In the genomic region with DNA sequence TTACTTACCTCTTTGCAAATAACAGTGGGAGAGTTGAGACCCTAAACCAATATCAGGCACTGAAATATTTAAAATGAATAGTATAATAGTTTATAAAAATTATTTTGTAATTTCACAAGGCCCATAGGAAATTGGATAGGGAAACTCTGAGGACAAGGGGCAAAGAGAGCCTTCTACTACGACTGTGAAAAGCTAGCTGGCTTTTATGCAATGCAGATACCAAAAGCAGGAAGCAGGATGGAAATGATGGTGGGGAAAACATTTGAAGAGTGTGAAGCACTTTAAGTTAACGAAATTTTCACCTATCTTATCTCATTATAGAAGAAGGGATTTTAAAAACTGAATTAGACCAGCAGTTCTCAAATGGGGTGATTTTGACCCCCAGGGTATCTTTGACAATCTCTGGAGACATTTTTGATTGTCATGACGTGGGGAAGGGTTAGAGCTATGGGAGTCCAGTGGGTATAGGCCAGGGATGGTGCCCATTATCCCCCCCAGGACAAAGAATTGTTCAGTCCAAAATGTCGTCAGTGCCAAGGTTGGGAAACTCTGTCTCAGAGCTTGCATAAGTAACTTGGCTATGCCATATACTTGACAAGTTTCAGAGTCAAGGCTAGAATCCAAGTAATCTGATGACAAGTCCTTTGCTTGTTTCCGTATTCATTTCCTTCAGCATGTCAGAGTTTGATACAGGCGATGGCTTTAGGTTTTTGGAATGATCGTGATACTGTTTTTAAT, we compare ENCODE assay signal across 29 cellular contexts.
"Had no signal": no experiment of that assay in that cellular context is flagged by ENCODE, and none has a peak within 500 bp of the region (broad histone marks: within the 10 kb centered on the region; RNA-seq: fewer than 3 reads in every experiment).

No MANE protein-coding gene starts in this region.

- ATAC-seq: naive thymus-derived CD4-positive, alpha-beta T cell; natural killer cell; pancreas; right lobe of liver; stimulated activated memory B cell treated with anti-CD40 and anti-IgM and Interleukin-4, amounts not matched to agents 10 μg/mL and 1 μg/mL and 100 μg/mL, for 72 hours; stimulated activated naive CD8-positive, alpha-beta T cell treated with anti-CD3 and anti-CD28 coated beads, Interleukin-15, amount 100 ng/mL, for 72 hours; stimulated activated naive CD8-positive, alpha-beta T cell treated with anti-CD3 and anti-CD28 coated beads, Interleukin-15, Interleukin-2, amounts not matched to agents 100 U/mL and 50 U/mL, for 24 hours; upper lobe of right lung had no signal

- DNase-seq: naive thymus-derived CD4-positive, alpha-beta T cell; natural killer cell; nephron progenitor cell; nucleus accumbens; pancreas; retina; right lobe of liver; spleen; stimulated activated CD4-positive, alpha-beta T cell treated with anti-CD3 and anti-CD28 coated beads, Interleukin-12 subunit alpha, Interleukin-12 subunit beta, amount 100 ng/mL, for 4 hours; stimulated activated CD4-positive, alpha-beta T cell treated with anti-CD3 and anti-CD28 coated beads, Interleukin-1b, Interleukin-23, amount 100 ng/mL, for 48 hours; stimulated activated CD4-positive, alpha-beta T cell treated with anti-CD3 and anti-CD28 coated beads, Interleukin-4, amount 100 ng/mL, for 1 hour; stimulated activated CD4-positive, alpha-beta T cell treated with anti-CD3 and anti-CD28 coated beads, Interleukin-4, amount 100 ng/mL, for 4 hours; stimulated activated CD8-positive, alpha-beta memory T cell treated with anti-CD3 and anti-CD28 coated beads, Interleukin-4, amount 100 ng/mL, for 48 hours; stimulated activated naive CD4-positive, alpha-beta T cell; stimulated activated naive CD8-positive, alpha-beta T cell treated with anti-CD3 and anti-CD28 coated beads, Interleukin-15, amount 100 ng/mL, for 72 hours; stimulated activated naive CD8-positive, alpha-beta T cell treated with anti-CD3 and anti-CD28 coated beads, Interleukin-15, Interleukin-2, amounts not matched to agents 100 U/mL and 50 U/mL, for 24 hours; substantia nigra; testis; transverse colon; upper lobe of right lung; uterus had no signal

- H3K27ac ChIP-seq: neutrophil, pancreas, prostate gland, right atrium auricular region, right lobe of liver, skin epidermis, spleen, suprapubic skin, testis, tibial artery, transverse colon, upper lobe of right lung, uterus had no signal

- H3K4me3 ChIP-seq: pancreas, prostate gland, right atrium auricular region, right lobe of liver, skin epidermis, smooth muscle cell, spleen, suprapubic skin, testis, tibial artery, transverse colon, upper lobe of right lung, uterus had no signal

- H3K4me1 ChIP-seq: pancreas, prostate gland, right atrium auricular region, right lobe of liver, spleen, suprapubic skin, testis, tibial artery, transverse colon, upper lobe of right lung, uterus had no signal

- H3K4me2 ChIP-seq: smooth muscle cell had no signal

- H3K27me3 ChIP-seq: neutrophil, pancreas, right atrium auricular region, right lobe of liver, spleen, suprapubic skin, testis, tibial artery, transverse colon, upper lobe of right lung, uterus had no signal

- H3K36me3 ChIP-seq: neutrophil, pancreas, prostate gland, right atrium auricular region, right lobe of liver, spleen, suprapubic skin, tibial artery, transverse colon, upper lobe of right lung, uterus had no signal
